24 cellular contexts compared by ENCODE assay signal in the genomic region with DNA sequence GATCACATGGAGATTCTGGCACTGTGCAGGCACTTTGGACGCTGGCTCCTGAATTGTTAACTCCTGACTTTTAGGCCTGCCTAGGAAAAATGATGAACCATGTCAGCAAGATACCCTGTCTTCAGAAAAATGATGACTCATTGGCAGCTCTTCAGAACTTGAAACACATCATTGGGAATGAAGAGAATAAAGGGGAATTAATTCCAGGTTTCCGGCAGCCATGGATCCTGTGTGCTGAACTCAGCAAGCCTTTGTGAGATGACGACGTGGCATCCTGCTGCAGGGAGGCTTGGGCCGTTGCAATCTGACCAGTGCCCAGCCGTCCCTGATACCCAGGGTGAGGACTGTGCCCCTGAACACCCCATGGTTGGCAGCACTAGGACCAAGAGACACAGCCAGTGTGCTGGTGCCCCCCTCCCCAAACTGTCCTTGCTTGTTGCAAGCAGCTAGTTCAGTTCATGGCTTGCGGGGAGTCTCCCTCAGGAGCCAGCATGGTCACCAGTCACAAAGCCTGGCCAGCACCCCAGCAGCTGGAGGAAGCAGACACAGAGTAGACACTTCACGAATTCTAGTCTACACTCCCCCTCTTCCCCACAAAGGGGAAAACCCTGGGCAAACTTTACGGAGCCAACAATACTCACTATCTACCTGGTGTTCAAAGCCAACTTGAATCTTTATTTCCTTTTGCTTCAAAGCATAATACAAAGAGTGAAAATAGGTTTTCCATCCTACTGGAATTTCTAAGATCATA. TPM values are rescaled to one million over a fixed set of nuclear protein-coding genes. Genes with fewer than 3 reads are reported as not detected.
DNase-seq lines count a peak whose midpoint lies in the region; ATAC-seq, FAIRE-seq and TF ChIP-seq lines count a peak whose summit lies in the region.
"Had no signal": no experiment of that assay in that cellular context is flagged by ENCODE, and none has a peak within 500 bp of the region (broad histone marks: within the 10 kb centered on the region; RNA-seq: fewer than 3 reads in every experiment).

No MANE protein-coding gene starts in this region.

- no peaks in the 10 kb centered on the region for H3K36me3 ChIP-seq in GM12878 (ENCODE audit: control insufficient read depth in 2 of 2, insufficient read depth in 2 of 2, low read length in 1 of 2)
- no peaks in the 10 kb centered on the region for H3K36me3 ChIP-seq in liver (ENCODE audit: control insufficient read depth in 4 of 4, insufficient read depth in 3 of 4, low read depth in 1 of 4, low read length in 3 of 4)
- H3K36me3 ChIP-seq: HAP-1, neural progenitor cell, thoracic aorta had no signal

- no peaks in the 10 kb centered on the region for H3K79me2 ChIP-seq in GM12878 (ENCODE audit: control insufficient read depth, insufficient read depth, low read length)

- H3K4me2 ChIP-seq in A549 = no peak overlapping the region
- H3K4me2 ChIP-seq in GM12878 (ENCODE audit: control insufficient read depth, insufficient read depth) = no peak overlapping the region
- H3K4me2 ChIP-seq: neural progenitor cell had no signal

- peaks cover 38% of the 10 kb centered on the region for H3K4me1 ChIP-seq in A549
- H3K4me1 ChIP-seq in GM12878 (ENCODE audit: control insufficient read depth, insufficient read depth, low read length) = peaks cover 12% of the 10 kb centered on the region
- peaks cover 18 to 66% (median 46%) of the 10 kb centered on the region in 4 donors for H3K4me1 ChIP-seq in liver (ENCODE audit: control insufficient read depth in 4 of 4, insufficient read depth in 4 of 4, low read length in 3 of 4)
- H3K4me1 ChIP-seq: HAP-1, neural progenitor cell had no signal

- intact Hi-C loops in GM12878 (cut with micrococcal nuclease; ENCODE audit: unreplicated experiment) = no loop called here

- H3K9ac ChIP-seq in GM12878 (ENCODE audit: control insufficient read depth, insufficient read depth, low read length) = no peak overlapping the region
- peak overlapping the region in 1 of 2 donors; percentile 59 for H3K9ac ChIP-seq in liver (ENCODE audit: low read depth in 1 of 2, low read length in 2 of 2)
- H3K9ac ChIP-seq: neural progenitor cell had no signal

- RAD21 ChIA-PET in GM12878 (lab: Charles Lee; ENCODE audit: unreplicated experiment) = no interaction called here

- in situ Hi-C loops in GM12878 (cut with MboI) = no loop called here

- DNase-seq in A549 (ENCODE audit: low read depth in 1 of 2, low spot score in 1 of 2) = no peak
- DNase-seq in EH (ENCODE audit: low read depth) = peak; percentile 69
- DNase-seq in GM12878 (ENCODE audit: low read depth, low spot score) = no peak
- no peak for DNase-seq in NCI-H1694 (lab: John Stamatoyannopoulos, UW)
- DNase-seq in NCI-H524 (lab: John Stamatoyannopoulos, UW) = no peak
- DNase-seq: activated T-cell treated with anti-CD3 and anti-CD28 coated beads, Interleukin-2, amount 50 U/mL, for 24 hours; COR-L47; foreskin melanocyte; NCI-H1436 treated with DMSO at 0.1 percent for 48 hours; NCI-H2227 treated with DMSO at 0.1 percent for 48 hours; SIG-M5; stimulated activated CD4-positive, alpha-beta T cell treated with anti-CD3 and anti-CD28 coated beads, Interleukin-12 subunit alpha, Interleukin-12 subunit beta, amount 100 ng/mL, for 4 hours; stimulated activated CD8-positive, alpha-beta memory T cell treated with anti-CD3 and anti-CD28 coated beads, Interleukin-4, amount 100 ng/mL, for 48 hours; T-helper 1 cell had no signal

- POLR2A ChIA-PET in A549 (lab: Yijun Ruan, JAX) (no interaction called here), GM12878 (lab: Charles Lee) (no interaction called here)

- no TSS peak for BruUV-seq in GM12878 (replicated peaks; lab: Mats Ljungman, UMichigan)

- no peaks in the 10 kb centered on the region for H4K20me1 ChIP-seq in GM12878 (ENCODE audit: control insufficient read depth, insufficient read depth)

- TF ChIP-seq EP300 in A549 (IDR thresholded peaks at IDR 0.05) (no peak), GM12878 (IDR thresholded peaks at IDR 0.05; ENCODE audit: borderline replicate concordance in 1 of 2, control insufficient read depth in 1 of 2, low read depth in 2 of 2, low read length in 2 of 2) (no peak)

- TF ChIP-seq RAD21 in A549 (conservative IDR thresholded peaks at IDR 0.05 in 1 of 2, IDR thresholded peaks at IDR 0.05 in 1 of 2) (no peak), GM12878 (IDR thresholded peaks at IDR 0.05; ENCODE audit: insufficient read depth, low read depth, low read length) (no peak), liver (IDR thresholded peaks at IDR 0.05) (no peak)

- H3K9me3 ChIP-seq in A549 (no peaks in the 10 kb centered on the region), GM12878 (replicated peaks; ENCODE audit: control insufficient read depth, insufficient read depth, low read length) (no peaks in the 10 kb centered on the region), liver (ENCODE audit: control insufficient read depth in 4 of 4, low read length in 3 of 4) (no peaks in the 10 kb centered on the region)
- H3K9me3 ChIP-seq: HAP-1, thoracic aorta had no signal

- 89% methylated on average over 9 of the region's 9 CpGs for WGBS in A549 (ENCODE audit: missing lambda C conversion rate)
- 48% methylated on average over 9 of the region's 9 CpGs for WGBS in GM12878 (ENCODE audit: insufficient coverage, insufficient replicate concordance, low lambda C conversion rate, missing lambda C conversion rate)
- WGBS in liver = 51% methylated on average over 9 of the region's 9 CpGs

- peak in 1 of 2 experiments; percentile 18; a peak in 3 of 6 replicates for ATAC-seq in A549
- no peak for ATAC-seq in GM12878
- no peak for ATAC-seq in activated CD4-positive, CD25-positive, alpha-beta regulatory T cell treated with anti-CD3 and anti-CD28 coated beads, Interleukin-2, amount 50 U/mL, for 24 hours
- no peak for ATAC-seq in GM18502 (IDR thresholded peaks at IDR 0.05; ENCODE audit: poor library complexity, unreplicated experiment)

- no peak overlapping the region for H3K4me3 ChIP-seq in A549
- no peak overlapping the region for H3K4me3 ChIP-seq in GM12878
- no peak overlapping the region for H3K4me3 ChIP-seq in liver (ENCODE audit: low read depth in 1 of 3, low read length in 3 of 3)
- H3K4me3 ChIP-seq: coronary artery, HAP-1, neural progenitor cell, thoracic aorta had no signal

- H2AFZ ChIP-seq in GM12878 (ENCODE audit: control insufficient read depth, low read depth, low read length) = peak overlapping the region; percentile 16; the same call in 1 of the 2 replicates
- H2AFZ ChIP-seq: neural progenitor cell had no signal

- SMC1A ChIA-PET in GM12878 (lab: Charles Lee; ENCODE audit: uncharacterized antibody, unreplicated experiment) = interaction anchor here (1.2 kb wide), 2 partner anchors 14 to 17 kb away, joined by 4 read pairs; no protein-coding TSS in a partner anchor

- TF ChIP-seq POLR2A in A549 (IDR thresholded peaks at IDR 0.05; ENCODE audit: low read length) (no peak), GM12878 (IDR thresholded peaks at IDR 0.05; ENCODE audit: low read depth, low read length) (no peak)

- no peak for TF ChIP-seq CTCF in A549 (IDR thresholded peaks at IDR 0.05)
- no peak for TF ChIP-seq CTCF in GM12878 (IDR thresholded peaks at IDR 0.05 in 2 of 3, conservative IDR thresholded peaks at IDR 0.05 in 1 of 3; ENCODE audit: control insufficient read depth in 2 of 3, extremely low read depth in 1 of 3, insufficient read depth in 1 of 3, low read depth in 3 of 3, low read length in 3 of 3)
- TF ChIP-seq CTCF in liver (IDR thresholded peaks at IDR 0.05; ENCODE audit: low read depth, low read length, missing input control) = no peak

- H3K27me3 ChIP-seq in GM12878 (replicated peaks in 1 of 2; ENCODE audit: control insufficient read depth in 2 of 2, insufficient read depth in 2 of 2, low read length in 1 of 2) = no peaks in the 10 kb centered on the region
- no peaks in the 10 kb centered on the region for H3K27me3 ChIP-seq in liver (ENCODE audit: control insufficient read depth in 4 of 4, insufficient read depth in 4 of 4, low read length in 3 of 4)
- H3K27me3 ChIP-seq: neural progenitor cell had no signal

- CTCF ChIA-PET in A549 (lab: Yijun Ruan, JAX) (interaction anchor here (1.0 to 1.4 kb wide), 2 partner anchors 14 to 154 kb away, joined by 3 to 4 read pairs; no protein-coding TSS in a partner anchor), GM12878 (lab: Yijun Ruan, JAX) (no interaction called here)

- FAIRE-seq in A549 (lab: Jason Lieb, UNC) = no peak
- no peak for FAIRE-seq in GM12878 (lab: Jason Lieb, UNC)
- FAIRE-seq: GM12892 had no signal

- H3K27ac ChIP-seq in A549 = peak overlapping the region in 1 of 2 experiments; percentile 74; a peak in 3 of 6 replicates
- no peak overlapping the region for H3K27ac ChIP-seq in GM12878 (ENCODE audit: control insufficient read depth, insufficient read depth)
- peak overlapping the region; percentile 88 to 91 for H3K27ac ChIP-seq in liver (ENCODE audit: low read depth in 1 of 2, low read length in 2 of 2)
- H3K27ac ChIP-seq: coronary artery, neural progenitor cell, thoracic aorta had no signal

TF ChIP-seq in GM12878, 131 proteins besides CTCF, POLR2A, EP300 and RAD21 (continues in another document):
- TF ChIP-seq YBX1 (IDR thresholded peaks at IDR 0.05) = no peak

RNA-seq across cellular contexts. Expression of gene LIPC, which starts 7.8 kb away (rescaled TPM):
- polyA plus RNA-seq in A549 (2011; rRNA removed) (0.08 and 0.13 TPM in 2 replicates), A549 (2017; fragmentation: RNase III; extraction: RNeasy Plus Mini Kit Qiagen cat#74134 plus additional on column Dnase treatment) (0.30 to 0.34 TPM (median 0.32 TPM) in 3 replicates), GM12878 (2011; rRNA removed) (0.07 and 0.10 TPM in 2 replicates), GM12878 (2014; fragmentation: Illumina TruSeq; extraction: Trizol) (0.16 TPM in 1 of 2 replicates, not detected in the other), GM12878 (2014; fragmentation: Nextera tagmentation; extraction: Ambion mirVana) (under 1 TPM; 0.06 to 0.09 TPM), GM12878 (2014; rRNA removed) (0.14 and 0.18 TPM in 2 replicates), GM12878 (2016; fragmentation: Nextera tagmentation; extraction: Ambion mirVana) (under 1 TPM in 1 of 2 experiments, not detected in 1; 0.07 TPM), liver (100 to 1,000 TPM in 1 of 2 donors, 10 to 100 TPM in 1; 60.1 to 126 TPM)
- polyA plus RNA-seq in A549 (2012; cell fraction: cytosol; rRNA removed) = 0.07 and 0.13 TPM in 2 replicates
- 0.19 and 0.22 TPM in 2 replicates for polyA plus RNA-seq in A549 (2012; cell fraction: nucleus; rRNA removed)
- 0.58 TPM in 1 of 2 replicates, not detected in the other for polyA minus RNA-seq in A549 (2011; rRNA and poly(A)+ RNA removed)
- total RNA-seq in GM12878 (2013; cell fraction: nucleolus; rRNA removed) = 2.2 and 2.5 TPM in 2 replicates
- total RNA-seq in GM12878 (2014; rRNA removed) (0.11 and 0.23 TPM in 2 replicates), GM12878 (2014; rRNA removed; fragmentation: Illumina TruSeq; extraction: Trizol) (0.28 and 0.31 TPM in 2 replicates), GM12878 (2021) (0.18 TPM in 1 of 2 replicates, not detected in the other), liver (100 to 1,000 TPM; 136 to 268 TPM)
- polyA plus RNA-seq in GM12878 (2011; ENCODE audit: low read depth) = not detected
- 0.18 and 0.21 TPM in 2 replicates for polyA plus RNA-seq in GM12878 (2011; cell fraction: cytosol; rRNA removed)
- polyA plus RNA-seq in GM12878 (2011; cell fraction: nucleus; rRNA removed) = 0.15 and 0.34 TPM in 2 replicates
- 0.15 and 0.24 TPM in 2 replicates for polyA plus RNA-seq in GM12878 (2012)
- 0.21 TPM in 1 of 2 replicates, not detected in the other for polyA minus RNA-seq in GM12878 (2011; rRNA and poly(A)+ RNA removed)
- not detected in 2 replicates for polyA minus RNA-seq in GM12878 (2011; cell fraction: cytosol; rRNA and poly(A)+ RNA removed)
- polyA minus RNA-seq in GM12878 (2011; cell fraction: nucleus; rRNA and poly(A)+ RNA removed) = 0.60 TPM in 1 of 2 replicates, not detected in the other
- total RNA-seq: G401, mesothelial cell of epicardium, thoracic aorta had no signal

Comparison
In these comparisons a context has a peak if more than half of its experiments do, and no peak if none do; other contexts are left out.
1. RNA of gene LIPC, which starts 7.8 kb away (polyA plus RNA-seq): 60.1 to 126 TPM in liver; 0.07 to 0.34 TPM in A549 and 0.06 to 0.34 TPM in GM12878; every median in the first group is over 10 times any median in the second.